17 cellular contexts compared by ENCODE assay signal in genomic region chr1:176692431-176692830, GRCh38.
DNase-seq lines count a peak whose midpoint lies in the region; ATAC-seq and FAIRE-seq lines count a peak whose summit lies in the region.
"Had no signal": no experiment of that assay in that cellular context is flagged by ENCODE, and none has a peak within 500 bp of the region (broad histone marks: within the 10 kb centered on the region; RNA-seq: fewer than 3 reads in every experiment).

No MANE protein-coding gene starts in this region.

- no peaks in the 10 kb centered on the region for H3K36me3 ChIP-seq in rectal smooth muscle tissue (ENCODE audit: control insufficient read depth, insufficient read depth, low read length)
- no peaks in the 10 kb centered on the region for H3K36me3 ChIP-seq in small intestine (ENCODE audit: control insufficient read depth in 2 of 2, insufficient read depth in 2 of 2, low read length in 2 of 2)
- H3K36me3 ChIP-seq: esophagus muscularis mucosa had no signal

- WGBS in small intestine, 3 donors = 67 to 74% (median 72%) methylated on average over 4 of the region's 4 CpGs

- no peak overlapping the region for H3K4me3 ChIP-seq in rectal smooth muscle tissue (ENCODE audit: low read length)
- H3K4me3 ChIP-seq in small intestine (ENCODE audit: low read depth in 1 of 2, low read length in 2 of 2) = no peak overlapping the region
- H3K4me3 ChIP-seq: esophagus muscularis mucosa, mucosa of descending colon had no signal

- no peak overlapping the region for H3K9ac ChIP-seq in rectal smooth muscle tissue (ENCODE audit: low read length)
- H3K9ac ChIP-seq: parathyroid adenoma had no signal

- H3K9me3 ChIP-seq in small intestine (ENCODE audit: control insufficient read depth, low read depth) = no peaks in the 10 kb centered on the region
- H3K9me3 ChIP-seq: esophagus muscularis mucosa, mucosa of descending colon had no signal

- H3K4me1 ChIP-seq in rectal smooth muscle tissue (ENCODE audit: control insufficient read depth, insufficient read depth, low read length) = peaks cover 40% of the 10 kb centered on the region
- no peaks in the 10 kb centered on the region for H3K4me1 ChIP-seq in small intestine (ENCODE audit: control insufficient read depth in 2 of 2, insufficient read depth in 1 of 2, low read depth in 1 of 2, low read length in 1 of 2)

- H3K27ac Mint-ChIP-seq in activated T-cell treated with anti-CD3 and anti-CD28 coated beads, Interleukin-2, amount 50 U/mL, for 72 hours = no peak overlapping the region

- peaks cover 7% of the 10 kb centered on the region for H3K27me3 Mint-ChIP-seq in activated T-cell treated with anti-CD3 and anti-CD28 coated beads, Interleukin-2, amount 50 U/mL, for 72 hours (ENCODE audit: low read depth)

- peak overlapping the region; percentile 88 for H3K27ac ChIP-seq in rectal smooth muscle tissue (ENCODE audit: low read depth, low read length)
- H3K27ac ChIP-seq in small intestine (ENCODE audit: low read depth in 1 of 2, low read length in 1 of 2) = no peak overlapping the region
- H3K27ac ChIP-seq: esophagus muscularis mucosa, parathyroid adenoma had no signal

- H3K27me3 ChIP-seq in rectal smooth muscle tissue (ENCODE audit: control insufficient read depth, insufficient read depth, low read length) = no peaks in the 10 kb centered on the region
- no peaks in the 10 kb centered on the region for H3K27me3 ChIP-seq in small intestine (ENCODE audit: control insufficient read depth in 2 of 2, insufficient read depth in 2 of 2, low read length in 2 of 2)
- H3K27me3 ChIP-seq: esophagus muscularis mucosa had no signal

- intact Hi-C loops in cardiac septum (cut with DNase I) = loop anchor here (1.0 to 10.0 kb wide), 5 partner anchors 36 to 318 kb away; no protein-coding TSS in a partner anchor

- no peak for ATAC-seq in activated T-cell treated with anti-CD3 and anti-CD28 coated beads, Interleukin-2, amount 50 U/mL, for 72 hours (replicated peaks in 1 of 2)
- ATAC-seq in GM18511 (IDR thresholded peaks at IDR 0.05; ENCODE audit: unreplicated experiment) = no peak

- no peak overlapping the region for H3K4me3 Mint-ChIP-seq in activated T-cell treated with anti-CD3 and anti-CD28 coated beads, Interleukin-2, amount 50 U/mL, for 72 hours

- H3K36me3 Mint-ChIP-seq in activated T-cell treated with anti-CD3 and anti-CD28 coated beads, Interleukin-2, amount 50 U/mL, for 72 hours (ENCODE audit: insufficient read depth in 2 of 2) = no peaks in the 10 kb centered on the region

- H3K4me1 Mint-ChIP-seq in activated T-cell treated with anti-CD3 and anti-CD28 coated beads, Interleukin-2, amount 50 U/mL, for 72 hours (ENCODE audit: low read depth) = no peaks in the 10 kb centered on the region

- DNase-seq in DMS153 treated with DMSO at 0.1 percent for 48 hours (lab: John Stamatoyannopoulos, UW; ENCODE audit: unreplicated experiment) (peak; percentile 25), NCI-H510A (lab: John Stamatoyannopoulos, UW) (peak; percentile 45), cardiac septum (ENCODE audit: low spot score) (peak; percentile 92), small intestine (no peak)
- DNase-seq in activated T-cell treated with anti-CD3 and anti-CD28 coated beads, Interleukin-2, amount 50 U/mL, for 72 hours = no peak
- no peak for DNase-seq in activated CD8-positive, alpha-beta memory T cell treated with anti-CD3 and anti-CD28 coated beads, Interleukin-2, amount 50 U/mL, for 4 hours
- DNase-seq: activated CD8-positive, alpha-beta memory T cell treated with anti-CD3 and anti-CD28 coated beads for 24 hours; activated gamma-delta T cell treated with Interleukin-2 at 50 U/mL for 16 hours; Calu3; dermis blood vessel endothelial cell; mucosa of descending colon had no signal

- no peak for FAIRE-seq in small intestine (lab: Jason Lieb, UNC)
- FAIRE-seq: astrocyte, keratinocyte had no signal

- H3K9me3 Mint-ChIP-seq in activated T-cell treated with anti-CD3 and anti-CD28 coated beads, Interleukin-2, amount 50 U/mL, for 72 hours = no peaks in the 10 kb centered on the region

Comparison
In these comparisons a context has a peak if more than half of its experiments do, and no peak if none do; other contexts are left out.
1. DNase-seq: peak in DMS153 treated with DMSO at 0.1 percent for 48 hours (single experiment), NCI-H510A (single experiment) and cardiac septum (single experiment); none in activated T-cell treated with anti-CD3 and anti-CD28 coated beads, Interleukin-2, amount 50 U/mL, for 72 hours (0 of 2), activated CD8-positive, alpha-beta memory T cell treated with anti-CD3 and anti-CD28 coated beads, Interleukin-2, amount 50 U/mL, for 4 hours (single experiment) and small intestine (single experiment).